ENCODE assay signal across 8 cellular contexts in the genomic region with DNA sequence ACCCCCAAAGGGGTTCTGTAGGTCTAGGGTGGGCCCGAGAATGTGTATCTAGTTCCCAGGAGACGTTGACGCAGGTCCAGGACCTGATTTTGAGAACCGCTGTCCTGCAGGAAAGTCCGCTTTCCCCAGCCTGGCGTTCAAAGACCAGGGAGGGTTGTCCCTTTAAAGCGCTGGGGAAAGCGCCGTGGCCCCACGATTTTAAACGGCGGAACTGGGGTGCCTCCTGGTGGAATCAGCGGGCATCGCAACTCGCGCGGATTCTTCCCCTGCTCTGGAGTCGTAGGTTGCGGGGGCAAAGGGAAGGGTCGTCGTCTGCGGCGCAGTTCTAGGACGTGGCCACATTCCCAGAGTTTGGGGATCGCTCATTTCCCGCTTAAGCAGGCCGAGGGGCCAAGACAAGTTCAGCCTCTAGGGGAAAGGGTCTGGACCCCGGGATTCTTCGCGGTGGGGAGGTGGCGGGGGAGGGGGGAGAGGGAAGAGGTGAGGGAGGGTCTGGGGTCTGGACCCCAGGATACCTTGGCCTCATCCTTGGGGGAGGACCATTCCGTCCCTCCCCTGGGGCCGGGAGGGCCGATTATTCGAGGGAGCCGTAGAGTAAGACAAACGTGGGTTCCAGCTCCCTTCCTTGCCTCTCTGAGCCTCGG. TPM values are rescaled to one million over a fixed set of nuclear protein-coding genes. Genes with fewer than 3 reads are reported as not detected.
A peak's percentile ranks its signal among the peaks of the same experiment; 100 is the strongest.
DNase-seq lines count a peak whose midpoint lies in the region; ATAC-seq and TF ChIP-seq lines count a peak whose summit lies in the region.

No MANE protein-coding gene starts in this region.

- peak; percentile 80 for ATAC-seq in DND-41 (ENCODE audit: insufficient read depth, low read depth)
- peak; percentile 66 for ATAC-seq in activated naive CD8-positive, alpha-beta T cell treated with anti-CD3 and anti-CD28 coated beads, Interleukin-2, amount 50 U/mL, for 24 hours
- peak; percentile 71 to 83 for ATAC-seq in left cardiac atrium
- peak; percentile 72 to 89 (median 84) for ATAC-seq in psoas muscle
- ATAC-seq in HG03159 (IDR thresholded peaks at IDR 0.05; ENCODE audit: unreplicated experiment), result no peak

- TF ChIP-seq POLR2A in uterus (IDR thresholded peaks at IDR 0.05), result no peak

- TF ChIP-seq CTCF in DND-41 (IDR thresholded peaks at IDR 0.05; ENCODE audit: borderline replicate concordance, extremely low read depth, low read length, poor library complexity, severe bottlenecking) (peak; percentile 96), psoas muscle (IDR thresholded peaks at IDR 0.05) (peak; percentile 85), uterus (IDR thresholded peaks at IDR 0.05) (peak; percentile 97 to 99 (median 98))

- no peak overlapping the region for H3K4me3 Mint-ChIP-seq in activated naive CD8-positive, alpha-beta T cell treated with anti-CD3 and anti-CD28 coated beads, Interleukin-2, amount 50 U/mL, for 24 hours

- WGBS in psoas muscle, 3 donors, result 0 to 8% (median 6%) methylated on average over 31 to 38 of the region's 38 CpGs

- no peak overlapping the region for H3K27ac ChIP-seq in DND-41 (ENCODE audit: low read length)
- H3K27ac ChIP-seq in psoas muscle, result no peak overlapping the region
- peak overlapping the region in 1 of 2 donors; percentile 64 for H3K27ac ChIP-seq in uterus

- H3K9ac ChIP-seq in DND-41 (ENCODE audit: low read depth, low read length), result no peak overlapping the region

- DNase-seq in DND-41 (peak; percentile 70), M059J (ENCODE audit: low read depth) (peak; percentile 61), SW 1271 (lab: John Stamatoyannopoulos, UW) (peak; percentile 15 to 25), left cardiac atrium (peak; percentile 77), psoas muscle (peak; percentile 79 to 83), uterus (peak; percentile 82 to 88)
- peak; percentile 86 for DNase-seq in activated naive CD8-positive, alpha-beta T cell treated with anti-CD3 and anti-CD28 coated beads, Interleukin-2, amount 50 U/mL, for 24 hours

- no peak overlapping the region for H3K4me2 ChIP-seq in DND-41 (ENCODE audit: insufficient read depth, low read length)

- H3K9me3 ChIP-seq in DND-41 (ENCODE audit: insufficient read depth, low read length, severe bottlenecking), result no peaks in the 10 kb centered on the region
- no peaks in the 10 kb centered on the region for H3K9me3 ChIP-seq in psoas muscle
- no peaks in the 10 kb centered on the region for H3K9me3 ChIP-seq in uterus

- peaks cover 13% of the 10 kb centered on the region for H3K4me1 Mint-ChIP-seq in activated naive CD8-positive, alpha-beta T cell treated with anti-CD3 and anti-CD28 coated beads, Interleukin-2, amount 50 U/mL, for 24 hours

- no peak overlapping the region for H2AFZ ChIP-seq in DND-41 (ENCODE audit: low read depth, low read length)

- H3K79me2 ChIP-seq in DND-41 (ENCODE audit: insufficient read depth, low read length), result no peaks in the 10 kb centered on the region

- no peaks in the 10 kb centered on the region for H3K36me3 ChIP-seq in DND-41 (ENCODE audit: insufficient read depth, low read length)
- no peaks in the 10 kb centered on the region for H3K36me3 ChIP-seq in psoas muscle (ENCODE audit: insufficient read depth in 1 of 2, low read depth in 1 of 2)
- H3K36me3 ChIP-seq in uterus, result no peaks in the 10 kb centered on the region

- H3K4me1 ChIP-seq in DND-41 (ENCODE audit: insufficient read depth, low read length) (no peaks in the 10 kb centered on the region), psoas muscle (no peaks in the 10 kb centered on the region), uterus (peaks cover 0 to 11% of the 10 kb centered on the region in 2 donors)

- H3K4me3 ChIP-seq in DND-41 (ENCODE audit: low read depth in 1 of 2, low read length in 2 of 2), result no peak overlapping the region
- peak overlapping the region; percentile 53 for H3K4me3 ChIP-seq in psoas muscle
- peak overlapping the region; percentile 22 to 29 for H3K4me3 ChIP-seq in uterus

- peaks cover 9% of the 10 kb centered on the region for H3K27me3 ChIP-seq in DND-41 (ENCODE audit: insufficient read depth, low read length, poor library complexity)
- peaks cover 0 to 60% (median 16%) of the 10 kb centered on the region in 3 donors for H3K27me3 ChIP-seq in psoas muscle (ENCODE audit: insufficient read depth in 3 of 3, low read length in 2 of 3)
- H3K27me3 ChIP-seq in uterus, result no peaks in the 10 kb centered on the region

- H3K9me3 Mint-ChIP-seq in activated naive CD8-positive, alpha-beta T cell treated with anti-CD3 and anti-CD28 coated beads, Interleukin-2, amount 50 U/mL, for 24 hours, result no peaks in the 10 kb centered on the region

- peaks cover 6% of the 10 kb centered on the region for H4K20me1 ChIP-seq in DND-41 (ENCODE audit: insufficient read depth, low read length)

- intact Hi-C loops in left cardiac atrium (cut with DNase I), result loop anchor here (2.0 to 10.0 kb wide), 3 partner anchors 85 to 203 kb away; no protein-coding TSS in a partner anchor
- intact Hi-C loops in psoas muscle (cut with DNase I), result loop anchor here (2.0 to 10.0 kb wide), 4 partner anchors 85 to 461 kb away; no protein-coding TSS in a partner anchor
- intact Hi-C loops in uterus (cut with DNase I; ENCODE audit: low total_unique reads), result loop anchor here (5.0 kb wide), 1 partner anchor 86 kb away; no protein-coding TSS in a partner anchor

- peaks cover 71% of the 10 kb centered on the region for H3K27me3 Mint-ChIP-seq in activated naive CD8-positive, alpha-beta T cell treated with anti-CD3 and anti-CD28 coated beads, Interleukin-2, amount 50 U/mL, for 24 hours

- H3K27ac Mint-ChIP-seq in activated naive CD8-positive, alpha-beta T cell treated with anti-CD3 and anti-CD28 coated beads, Interleukin-2, amount 50 U/mL, for 24 hours, result no peak overlapping the region

- H3K36me3 Mint-ChIP-seq in activated naive CD8-positive, alpha-beta T cell treated with anti-CD3 and anti-CD28 coated beads, Interleukin-2, amount 50 U/mL, for 24 hours (ENCODE audit: low read depth), result no peaks in the 10 kb centered on the region

RNA-seq across cellular contexts. Expression of a gene that starts 7.7 kb away (rescaled TPM):
- 0.07 TPM in 1 of 2 replicates, not detected in the other for total RNA-seq in M059J (2014; rRNA removed; shearing (Covaris generic))
- total RNA-seq in left cardiac atrium (1 to 10 TPM; 1.5 to 2.5 TPM), psoas muscle (under 1 TPM; 0.17 to 0.52 (median 0.43) TPM), uterus (1 to 10 TPM in 3 of 4 donors, not detected in 1; 2.2 to 7.9 (median 3.1) TPM)
- polyA plus RNA-seq in psoas muscle, result under 1 TPM; 0.16 to 0.43 (median 0.18) TPM

RNA-seq across cellular contexts. Expression of a gene that starts 16.6 kb away (rescaled TPM):
- 3.1 and 5.0 TPM in 2 replicates for total RNA-seq in M059J (2014; rRNA removed; shearing (Covaris generic))
- total RNA-seq in left cardiac atrium, result 10 to 100 TPM; 13.9 to 16.5 TPM
- 1 to 10 TPM in 2 of 4 donors, under 1 TPM in 2; 0.48 to 3.8 (median 1.5) TPM for total RNA-seq in psoas muscle
- polyA plus RNA-seq in psoas muscle, result 1 to 10 TPM in 1 of 3 donors, under 1 TPM in 2; 0.11 to 2.2 (median 0.38) TPM
- total RNA-seq in uterus, result 10 to 100 TPM in 3 of 4 donors, 1 to 10 TPM in 1; 8.7 to 69.7 (median 16.1) TPM

RNA-seq across cellular contexts. Expression of a gene that starts 59.2 kb away (rescaled TPM):
- not detected in 2 replicates for total RNA-seq in M059J (2014; rRNA removed; shearing (Covaris generic))
- under 1 TPM; 0.09 to 0.16 TPM for total RNA-seq in left cardiac atrium
- total RNA-seq in psoas muscle, result not detected
- under 1 TPM in 1 of 3 donors, not detected in 2; 0.01 TPM for polyA plus RNA-seq in psoas muscle
- total RNA-seq in uterus, result 1 to 10 TPM in 1 of 4 donors, under 1 TPM in 2, not detected in 1; under 0.01 to 3.7 (median 0.73) TPM

Comparison
In these comparisons a context has a peak if more than half of its experiments do, and no peak if none do; other contexts are left out.
1. DNase-seq: peak in every context shown above with its lines; median percentile 86 in activated naive CD8-positive, alpha-beta T cell treated with anti-CD3 and anti-CD28 coated beads, Interleukin-2, amount 50 U/mL, for 24 hours; 85 in uterus; 81 in psoas muscle; 77 in left cardiac atrium; 70 in DND-41; 61 in M059J; 20 in SW 1271.
2. H3K4me3 ChIP-seq: peak in psoas muscle (single experiment) and uterus (2 of 2); none in DND-41 (0 of 2).
3. Peak in every context shown above with its lines, with median percentiles within 50 percentile points of each other: CTCF ChIP-seq.